ENCODE assay signal across 11 cellular contexts in genomic region chr4:1795304-1796195, GRCh38. TPM values are rescaled to one million over a fixed set of nuclear protein-coding genes. Genes with fewer than 3 reads are reported as not detected.
DNase-seq lines count a peak whose midpoint lies in the region; FAIRE-seq and TF ChIP-seq lines count a peak whose summit lies in the region.
"Had no signal": no experiment of that assay in that cellular context is flagged by ENCODE, and none has a peak within 500 bp of the region (broad histone marks: within the 10 kb centered on the region; RNA-seq: fewer than 3 reads in every experiment).

No MANE protein-coding gene starts in this region.

- no peaks in the 10 kb centered on the region for H3K9me3 ChIP-seq in tibial artery

- peaks cover 0 to 24% (median 17%) of the 10 kb centered on the region in 4 donors for H3K4me1 ChIP-seq in tibial artery

- H3K27ac Mint-ChIP-seq in activated naive CD8-positive, alpha-beta T cell treated with anti-CD3 and anti-CD28 coated beads for 36 hours: no peak overlapping the region
- H3K27ac Mint-ChIP-seq: activated T-helper 2 cell treated with anti-CD3 and anti-CD28 coated beads, Interferon-gamma antibody, Interleukin-2, Interleukin-4, amounts not matched to agents 10 μg/mL and 5 μg/mL and 100 μg/mL, durations not matched to agents 14 hours and 24 hours and 36 hours had no signal

- H3K4me3 Mint-ChIP-seq in activated naive CD8-positive, alpha-beta T cell treated with anti-CD3 and anti-CD28 coated beads for 36 hours: no peak overlapping the region

- no peak for TF ChIP-seq CTCF in bronchial epithelial cell (IDR thresholded peaks at IDR 0.05; ENCODE audit: insufficient read depth, low read length, severe bottlenecking)
- TF ChIP-seq CTCF in lower leg skin (IDR thresholded peaks at IDR 0.05): no peak
- no peak for TF ChIP-seq CTCF in tibial artery (IDR thresholded peaks at IDR 0.05)

- no peak overlapping the region for H3K27ac ChIP-seq in tibial artery

- H3K36me3 ChIP-seq in bronchial epithelial cell (ENCODE audit: control insufficient read depth, insufficient read depth, low read length) (peaks cover 40% of the 10 kb centered on the region), tibial artery (no peaks in the 10 kb centered on the region)

- H3K4me3 ChIP-seq in bronchial epithelial cell (ENCODE audit: low read depth, low read length) (peak overlapping the region; percentile 87), lower leg skin (ENCODE audit: low read depth, poor library complexity, severe bottlenecking) (peak overlapping the region; percentile 23), tibial artery (peak overlapping the region; percentile 44 to 58)

- H3K27me3 Mint-ChIP-seq in activated naive CD8-positive, alpha-beta T cell treated with anti-CD3 and anti-CD28 coated beads for 36 hours: peaks cover 26% of the 10 kb centered on the region

- intact Hi-C loops in lower leg skin (cut with DNase I; ENCODE audit: low total_unique reads): no loop called here
- intact Hi-C loops in tibial artery (cut with DNase I; ENCODE audit: low total_unique reads): no loop called here

- H3K27me3 ChIP-seq in bronchial epithelial cell (ENCODE audit: control insufficient read depth, insufficient read depth, low read length) (no peaks in the 10 kb centered on the region), tibial artery (peaks cover 0 to 80% of the 10 kb centered on the region in 2 donors)

- H3K36me3 Mint-ChIP-seq in activated naive CD8-positive, alpha-beta T cell treated with anti-CD3 and anti-CD28 coated beads for 36 hours: no peaks in the 10 kb centered on the region

- WGBS in lower leg skin, 2 donors: 12 to 24% methylated on average over 22 to 27 of the region's 32 CpGs

- DNase-seq in NCI-H146 (lab: John Stamatoyannopoulos, UW) (peak; percentile 55), NCI-H146 treated with DMSO at 0.1 percent for 48 hours (lab: John Stamatoyannopoulos, UW; ENCODE audit: unreplicated experiment) (no peak), bronchial epithelial cell (ENCODE audit: low read depth) (no peak), lower leg skin (ENCODE audit: low spot score in 2 of 2) (no peak), tibial artery (no peak), SHP77 (lab: John Stamatoyannopoulos, UW) (no peak)
- DNase-seq in activated CD4-positive, alpha-beta T cell treated with anti-CD3 and anti-CD28 coated beads, Interleukin-2, amount 50 U/mL, for 1 hour: no peak
- no peak for DNase-seq in activated naive CD8-positive, alpha-beta T cell treated with anti-CD3 and anti-CD28 coated beads for 36 hours
- DNase-seq: NCI-H1417 treated with DMSO at 0.1 percent for 48 hours, SW 1271 had no signal

- TF ChIP-seq POLR2A in lower leg skin (IDR thresholded peaks at IDR 0.05): no peak

- FAIRE-seq in bronchial epithelial cell (lab: Jason Lieb, UNC): no peak

- no peaks in the 10 kb centered on the region for H3K4me1 Mint-ChIP-seq in activated naive CD8-positive, alpha-beta T cell treated with anti-CD3 and anti-CD28 coated beads for 36 hours

- H3K9me3 Mint-ChIP-seq in activated naive CD8-positive, alpha-beta T cell treated with anti-CD3 and anti-CD28 coated beads for 36 hours: no peaks in the 10 kb centered on the region
- H3K9me3 Mint-ChIP-seq: activated T-helper 2 cell treated with anti-CD3 and anti-CD28 coated beads, Interferon-gamma antibody, Interleukin-2, Interleukin-4, amounts not matched to agents 10 μg/mL and 5 μg/mL and 100 μg/mL, durations not matched to agents 14 hours and 24 hours and 36 hours had no signal

RNA-seq across cellular contexts. Expression of gene FGFR3, which starts 2.5 kb away (rescaled TPM):
- total RNA-seq in bronchial epithelial cell (29.0 and 133 TPM in 2 replicates), lower leg skin (100 to 1,000 TPM; 438 to 805 (median 489) TPM)
- not detected for total RNA-seq in activated naive CD8-positive, alpha-beta T cell treated with anti-CD3 and anti-CD28 coated beads for 36 hours

Comparison
In these comparisons a context has a peak if more than half of its experiments do, and no peak if none do; other contexts are left out.
1. H3K4me3 ChIP-seq: peak in every context shown above with its lines; median percentile 87 in bronchial epithelial cell; 51 in tibial artery; 23 in lower leg skin.
2. RNA of gene FGFR3, which starts 2.5 kb away (total RNA-seq): 438 to 805 TPM in lower leg skin and 29.0 to 133 TPM in bronchial epithelial cell; not detected in activated naive CD8-positive, alpha-beta T cell treated with anti-CD3 and anti-CD28 coated beads for 36 hours; every median in the first group is over 10 times any median in the second.